In genomic region chr6:12749531-12750379, GRCh38 we compare ENCODE assay signal across 11 cellular contexts. TPM values are rescaled to one million over a fixed set of nuclear protein-coding genes. Genes with fewer than 3 reads are reported as not detected.
DNase-seq lines count a peak whose midpoint lies in the region; ATAC-seq and TF ChIP-seq lines count a peak whose summit lies in the region.
"Had no signal": no experiment of that assay in that cellular context is flagged by ENCODE, and none has a peak within 500 bp of the region (broad histone marks: within the 10 kb centered on the region; RNA-seq: fewer than 3 reads in every experiment).

No MANE protein-coding gene starts in this region.

- H3K27me3 Mint-ChIP-seq in stimulated activated naive CD8-positive, alpha-beta T cell treated with anti-CD3 and anti-CD28 coated beads, Interleukin-15, Interleukin-2, amounts not matched to agents 100 ng/mL and 50 ng/mL, for 24 hours: peaks cover 67% of the 10 kb centered on the region

- no peaks in the 10 kb centered on the region for H3K36me3 ChIP-seq in vagina

- peaks cover 3% of the 10 kb centered on the region for H3K36me3 Mint-ChIP-seq in stimulated activated naive CD8-positive, alpha-beta T cell treated with anti-CD3 and anti-CD28 coated beads, Interleukin-15, Interleukin-2, amounts not matched to agents 100 ng/mL and 50 ng/mL, for 24 hours (ENCODE audit: low read depth)

- H3K27ac ChIP-seq in vagina: no peak overlapping the region
- H3K27ac ChIP-seq: C4-2B had no signal

- no peak for ATAC-seq in stimulated activated naive CD8-positive, alpha-beta T cell treated with anti-CD3 and anti-CD28 coated beads, Interleukin-15, Interleukin-2, amounts not matched to agents 100 U/mL and 50 U/mL, for 24 hours
- no peak for ATAC-seq in HG03432 (IDR thresholded peaks at IDR 0.05; ENCODE audit: unreplicated experiment)

- peak overlapping the region in 1 of 2 donors; percentile 5 for H3K4me3 ChIP-seq in vagina

- TF ChIP-seq CTCF in vagina (IDR thresholded peaks at IDR 0.05): no peak

- H3K4me1 Mint-ChIP-seq in stimulated activated naive CD8-positive, alpha-beta T cell treated with anti-CD3 and anti-CD28 coated beads, Interleukin-15, Interleukin-2, amounts not matched to agents 100 ng/mL and 50 ng/mL, for 24 hours (ENCODE audit: low read depth): no peaks in the 10 kb centered on the region
- H3K4me1 Mint-ChIP-seq: activated B cell treated with CpG ODN at 0.5 μM for 24 hours had no signal

- no peak for TF ChIP-seq POLR2A in vagina (IDR thresholded peaks at IDR 0.05)

- H3K4me3 Mint-ChIP-seq in stimulated activated naive CD8-positive, alpha-beta T cell treated with anti-CD3 and anti-CD28 coated beads, Interleukin-15, Interleukin-2, amounts not matched to agents 100 ng/mL and 50 ng/mL, for 24 hours: peak overlapping the region; percentile 44
- H3K4me3 Mint-ChIP-seq: activated B cell treated with CpG ODN at 0.5 μM for 24 hours had no signal

- DNase-seq in stimulated activated naive CD8-positive, alpha-beta T cell treated with anti-CD3 and anti-CD28 coated beads, Interleukin-15, Interleukin-2, amounts not matched to agents 100 U/mL and 50 U/mL, for 24 hours: no peak
- peak; percentile 9 for DNase-seq in RPMI7951 (ENCODE audit: low read depth)
- DNase-seq in iPS-NIHi7 (ENCODE audit: extremely low spot score): peak; percentile 65
- no peak for DNase-seq in RKO (ENCODE audit: low spot score)
- DNase-seq in vagina (ENCODE audit: extremely low spot score in 2 of 2): no peak
- no peak for DNase-seq in GF-D8 (lab: John Stamatoyannopoulos, UW)
- DNase-seq: activated B cell treated with CpG ODN at 0.5 μM for 24 hours, NCI-H1694 had no signal

- intact Hi-C loops in vagina (cut with DNase I): no loop called here

- H3K4me1 ChIP-seq in vagina: peaks cover 13% of the 10 kb centered on the region

- H3K27me3 ChIP-seq in vagina: no peaks in the 10 kb centered on the region

- no peak overlapping the region for H3K27ac Mint-ChIP-seq in stimulated activated naive CD8-positive, alpha-beta T cell treated with anti-CD3 and anti-CD28 coated beads, Interleukin-15, Interleukin-2, amounts not matched to agents 100 ng/mL and 50 ng/mL, for 24 hours
- H3K27ac Mint-ChIP-seq: activated B cell treated with CpG ODN at 0.5 μM for 24 hours had no signal

- H3K9me3 Mint-ChIP-seq in stimulated activated naive CD8-positive, alpha-beta T cell treated with anti-CD3 and anti-CD28 coated beads, Interleukin-15, Interleukin-2, amounts not matched to agents 100 ng/mL and 50 ng/mL, for 24 hours: peaks cover 12% of the 10 kb centered on the region

- H3K9me3 ChIP-seq in vagina: no peaks in the 10 kb centered on the region

RNA-seq across cellular contexts. Expression of gene PHACTR1, which starts 33.2 kb away (rescaled TPM):
- 1.9 and 5.9 TPM in 2 replicates for total RNA-seq in RPMI7951 (2014; rRNA removed; shearing (Covaris generic))
- 0.49 TPM for total RNA-seq in vagina

Comparison
In these comparisons a context has a peak if more than half of its experiments do, and no peak if none do; other contexts are left out.
1. DNase-seq: peak in RPMI7951 (single experiment) and iPS-NIHi7 (single experiment); none in stimulated activated naive CD8-positive, alpha-beta T cell treated with anti-CD3 and anti-CD28 coated beads, Interleukin-15, Interleukin-2, amounts not matched to agents 100 U/mL and 50 U/mL, for 24 hours (single experiment), RKO (single experiment), vagina (0 of 2) and GF-D8 (single experiment).